ENCODE assay signal across 11 cellular contexts in genomic region chr16:50335198-50335958, GRCh38. TPM values are rescaled to one million over a fixed set of nuclear protein-coding genes. Genes with fewer than 3 reads are reported as not detected.
A peak's percentile ranks its signal among the peaks of the same experiment; 100 is the strongest.
DNase-seq lines count a peak whose midpoint lies in the region; ATAC-seq and TF ChIP-seq lines count a peak whose summit lies in the region.
"Had no signal": no experiment of that assay in that cellular context is flagged by ENCODE, and none has a peak within 500 bp of the region (broad histone marks: within the 10 kb centered on the region; RNA-seq: fewer than 3 reads in every experiment).

No MANE protein-coding gene starts in this region.

- in situ Hi-C loops in IMR-90 (cut with MboI; ENCODE audit: low sequenced_read_pairs) = no loop called here

- no peak overlapping the region for H2BK5ac ChIP-seq in IMR-90 (ENCODE audit: low read depth, low read length, poor library complexity, severe bottlenecking)

- H3K79me1 ChIP-seq in IMR-90 (ENCODE audit: low read depth in 1 of 2, low read length in 2 of 2) = peaks cover 0 to 28% of the 10 kb centered on the region in 2 experiments; a peak in 2 of 4 replicates

- peaks cover 43 to 59% of the 10 kb centered on the region in 2 donors for H3K36me3 Mint-ChIP-seq in CD4-positive, alpha-beta memory T cell

- TF ChIP-seq RAD21 in IMR-90 (IDR thresholded peaks at IDR 0.05; ENCODE audit: low read length) = no peak

- 0 out of 2 replicates have a peak overlapping the region, but pooled peaks have one; percentile 12 for H4K91ac ChIP-seq in IMR-90 (ENCODE audit: insufficient read depth, low read depth, low read length)

- 0 out of 2 replicates have a peak overlapping the region, but pooled peaks have one; percentile 9 for H3K4ac ChIP-seq in IMR-90 (ENCODE audit: low read depth, low read length)

- H3K27ac Mint-ChIP-seq in CD4-positive, alpha-beta memory T cell = peak overlapping the region; percentile 88 to 99 (median 92)

- intact Hi-C loops in CD4-positive, alpha-beta memory T cell (cut with micrococcal nuclease) = no loop called here
- intact Hi-C loops in IMR-90 (cut with micrococcal nuclease) = loop anchor here (10.0 kb wide), 1 partner anchor 409 kb away; the partner anchor contains the start of gene CYLD
- intact Hi-C loops in esophagus squamous epithelium (cut with DNase I) = no loop called here
- intact Hi-C loops in colonic mucosa (cut with DNase I) = no loop called here

- TF ChIP-seq CTCF in IMR-90 (conservative IDR thresholded peaks at IDR 0.05; ENCODE audit: low read depth, low read length) = no peak
- no peak for TF ChIP-seq CTCF in esophagus squamous epithelium (IDR thresholded peaks at IDR 0.05)
- no peak for TF ChIP-seq CTCF in colonic mucosa (IDR thresholded peaks at IDR 0.05)

- H2BK120ac ChIP-seq in IMR-90 (ENCODE audit: low read depth, low read length) = peak overlapping the region; percentile 16; the same call in 1 of the 2 replicates

- WGBS in IMR-90 (ENCODE audit: extremely low coverage in 2 of 2, insufficient read length in 1 of 2), 2 experiments = 100% methylated on average over 2 of the region's 8 CpGs; no CpG with 5 or more reads in 1 of the 2 experiments
- WGBS in esophagus squamous epithelium, 2 donors = 71 to 81% methylated on average over 8 of the region's 8 CpGs

- TF ChIP-seq POLR2A in IMR-90 (IDR thresholded peaks at IDR 0.05; ENCODE audit: low read depth, low read length) (no peak), esophagus squamous epithelium (IDR thresholded peaks at IDR 0.05) (no peak)

- H3K23ac ChIP-seq in IMR-90 (ENCODE audit: low read depth, low read length) = no peak overlapping the region

- POLR2A ChIA-PET in CD4-positive, alpha-beta memory T cell (lab: Charles Lee; ENCODE audit: partially characterized antibody) = interaction anchor here (0.9 to 1.2 kb wide), 5 partner anchors 8 to 62 kb away, joined by 3 to 4 read pairs (median 4); no protein-coding TSS in a partner anchor
- POLR2A ChIA-PET in IMR-90 (lab: Charles Lee; ENCODE audit: unreplicated experiment) = no interaction called here

- peaks cover 13% of the 10 kb centered on the region; the same call in 1 of the 2 replicates for H3K9me1 ChIP-seq in IMR-90 (ENCODE audit: insufficient read depth, low read length)

- peak overlapping the region in 4 of 8 donors; percentile 30 to 73 (median 46) for H3K4me3 Mint-ChIP-seq in CD4-positive, alpha-beta memory T cell

- CTCF ChIA-PET in CD4-positive, alpha-beta memory T cell (lab: Charles Lee; ENCODE audit: partially characterized antibody) = interaction anchor here (0.6 to 16.8 kb wide), 2 partner anchors 21 to 330 kb away, joined by 3 to 628 read pairs; no protein-coding TSS in a partner anchor
- CTCF ChIA-PET in IMR-90 (lab: Yijun Ruan, JAX) = no interaction called here

- H3K9me3 Mint-ChIP-seq in CD4-positive, alpha-beta memory T cell = peaks cover 0 to 4% (median 0%) of the 10 kb centered on the region in 8 donors

- H2BK20ac ChIP-seq in IMR-90 (ENCODE audit: low read depth, low read length) = no peak overlapping the region

- 0 out of 4 replicates have a peak overlapping the region, but pooled peaks of 1 of the 2 experiments have one; percentile 9 for H4K8ac ChIP-seq in IMR-90 (ENCODE audit: low read depth in 2 of 2, low read length in 2 of 2)

- peak overlapping the region; percentile 52 for H2AK9ac ChIP-seq in IMR-90 (replicated peaks; ENCODE audit: low read depth, low read length, poor library complexity)

- peak overlapping the region; percentile 65; the same call in 1 of the 2 replicates for H3K18ac ChIP-seq in IMR-90 (ENCODE audit: low read depth, low read length)

- peaks cover 14% of the 10 kb centered on the region for H4K20me1 ChIP-seq in IMR-90 (ENCODE audit: insufficient read depth, low read length)

- H3K36me3 ChIP-seq in CD4-positive, alpha-beta memory T cell (ENCODE audit: insufficient read depth, low read length) = peaks cover 25% of the 10 kb centered on the region
- H3K36me3 ChIP-seq in IMR-90 (ENCODE audit: control insufficient read depth, insufficient read depth, low read length) = peaks cover 16% of the 10 kb centered on the region
- peaks cover 0 to 83% (median 9%) of the 10 kb centered on the region in 3 donors for H3K36me3 ChIP-seq in esophagus squamous epithelium
- no peaks in the 10 kb centered on the region for H3K36me3 ChIP-seq in colonic mucosa

- H3K9me3 ChIP-seq in CD4-positive, alpha-beta memory T cell (ENCODE audit: control insufficient read depth in 1 of 2, low read length in 2 of 2) = no peaks in the 10 kb centered on the region
- H3K9me3 ChIP-seq in IMR-90 (ENCODE audit: control insufficient read depth, insufficient read depth, low read length) (no peaks in the 10 kb centered on the region; the same call in 1 of the 2 replicates), esophagus squamous epithelium (no peaks in the 10 kb centered on the region), colonic mucosa (no peaks in the 10 kb centered on the region)
- H3K9me3 ChIP-seq: psoas muscle, testis had no signal

- H3K4me1 Mint-ChIP-seq in CD4-positive, alpha-beta memory T cell = peaks cover 27 to 73% (median 49%) of the 10 kb centered on the region in 4 donors

- peak; percentile 26 to 85 (median 71) for DNase-seq in CD4-positive, alpha-beta memory T cell
- peak; percentile 33 for DNase-seq in IMR-90
- no peak for DNase-seq in esophagus squamous epithelium (lab: John Stamatoyannopoulos, UW)
- DNase-seq in NCI-H2029 treated with DMSO at 0.1 percent for 48 hours (lab: John Stamatoyannopoulos, UW) = no peak
- DNase-seq in NCI-H2029 (lab: John Stamatoyannopoulos, UW) = no peak
- no peak for DNase-seq in colonic mucosa
- no peak for DNase-seq in HPDE6-E6E7 (ENCODE audit: extremely low spot score)
- DNase-seq: NCI-H748 treated with DMSO at 0.1 percent for 48 hours, psoas muscle, testis had no signal

- H3K4me3 ChIP-seq in CD4-positive, alpha-beta memory T cell (ENCODE audit: low read length in 2 of 2) = no peak overlapping the region
- no peak overlapping the region for H3K4me3 ChIP-seq in IMR-90 (ENCODE audit: insufficient read depth, low read depth, low read length)
- H3K4me3 ChIP-seq in esophagus squamous epithelium = no peak overlapping the region
- H3K4me3 ChIP-seq in colonic mucosa = no peak overlapping the region
- H3K4me3 ChIP-seq: psoas muscle, testis had no signal

- dilution Hi-C loops in IMR-90 (cut with HindIII; ENCODE audit: low sequenced_read_pairs, unreplicated experiment) = no loop called here

- no peak overlapping the region for H2AFZ ChIP-seq in IMR-90 (replicated peaks; ENCODE audit: low read length, poor library complexity)

- H3K14ac ChIP-seq in IMR-90 (replicated peaks; ENCODE audit: low read depth, low read length) = peak overlapping the region; percentile 3; the same call in 1 of the 2 replicates

- peak overlapping the region; percentile 47 for H2AK5ac ChIP-seq in IMR-90 (ENCODE audit: low read depth, low read length)

- peak; percentile 86 for ATAC-seq in GM19463 (IDR thresholded peaks at IDR 0.05; ENCODE audit: unreplicated experiment)
- ATAC-seq in IMR-90 (ENCODE audit: low read depth) = peak; percentile 33; the same call in 1 of the 2 replicates
- ATAC-seq: psoas muscle had no signal

- H3K4me2 ChIP-seq in IMR-90 (ENCODE audit: low read depth, low read length) = no peak overlapping the region

- H3K27ac ChIP-seq in CD4-positive, alpha-beta memory T cell (ENCODE audit: low read depth, low read length) = peak overlapping the region; percentile 58
- H3K27ac ChIP-seq in IMR-90 (ENCODE audit: insufficient read depth, low read length) = peak overlapping the region; percentile 28; the same call in 1 of the 2 replicates
- peak overlapping the region in 3 of 4 donors; percentile 25 to 58 (median 58) for H3K27ac ChIP-seq in esophagus squamous epithelium
- H3K27ac ChIP-seq in colonic mucosa = no peak overlapping the region
- H3K27ac ChIP-seq: psoas muscle, testis had no signal

- H3K27me3 ChIP-seq in CD4-positive, alpha-beta memory T cell (ENCODE audit: insufficient read depth, low read length) = no peaks in the 10 kb centered on the region
- H3K27me3 ChIP-seq in IMR-90 (ENCODE audit: control insufficient read depth, insufficient read depth, low read length) (no peaks in the 10 kb centered on the region), esophagus squamous epithelium (no peaks in the 10 kb centered on the region), colonic mucosa (no peaks in the 10 kb centered on the region)
- H3K27me3 ChIP-seq: testis had no signal

- no peak overlapping the region for H3K56ac ChIP-seq in IMR-90 (ENCODE audit: extremely low read depth, insufficient read depth, low read length)

- peak overlapping the region; percentile 42; the same call in 1 of the 2 replicates for H4K5ac ChIP-seq in IMR-90 (ENCODE audit: low read depth, low read length)

- no peak overlapping the region; the same call in 2 of the 3 replicates for H2BK15ac ChIP-seq in IMR-90 (ENCODE audit: low read depth, low read length)

- no TSS peak for BruUV-seq in IMR-90 (replicated peaks; lab: Mats Ljungman, UMichigan)

- H3K9ac ChIP-seq in IMR-90 (ENCODE audit: low read depth, low read length) (no peak overlapping the region), colonic mucosa (ENCODE audit: low read depth in 2 of 2, low read length in 2 of 2) (no peak overlapping the region)

- H3K4me1 ChIP-seq in CD4-positive, alpha-beta memory T cell (ENCODE audit: insufficient read depth, low read length) = peaks cover 34% of the 10 kb centered on the region
- H3K4me1 ChIP-seq in IMR-90 (ENCODE audit: control insufficient read depth, insufficient read depth, low read length) (peaks cover 10% of the 10 kb centered on the region), esophagus squamous epithelium (peaks cover 0 to 24% (median 0%) of the 10 kb centered on the region in 3 donors), colonic mucosa (peaks cover 4% of the 10 kb centered on the region)

- no peaks in the 10 kb centered on the region for H3K27me3 Mint-ChIP-seq in CD4-positive, alpha-beta memory T cell

TF ChIP-seq in IMR-90, 13 proteins besides CTCF, POLR2A, EP300 and RAD21:
- TF ChIP-seq BHLHE40 (IDR thresholded peaks at IDR 0.05; ENCODE audit: low read depth, low read length) = no peak
- TF ChIP-seq FOS (IDR thresholded peaks at IDR 0.05; ENCODE audit: low read depth, low read length) = 0 out of 2 replicates have a peak, but pooled peaks have one; percentile 6

RNA-seq across cellular contexts. Expression of gene BRD7, which starts 33.4 kb away (rescaled TPM):
- 10 to 100 TPM; 86.6 to 97.7 TPM for total RNA-seq in CD4-positive, alpha-beta memory T cell
- polyA plus RNA-seq in CD4-positive, alpha-beta memory T cell = 10 to 100 TPM; 18.1 to 67.3 TPM
- 29.9 and 38.9 TPM in 2 replicates for total RNA-seq in IMR-90 (2012; rRNA removed)
- polyA plus RNA-seq in IMR-90 (2012; rRNA removed) = 24.8 and 25.1 TPM in 2 replicates
- 3.7 and 7.6 TPM in 2 replicates for polyA plus RNA-seq in IMR-90 (2012; cell fraction: cytosol; rRNA removed)
- 18.0 and 28.0 TPM in 2 replicates for polyA plus RNA-seq in IMR-90 (2012; cell fraction: nucleus; rRNA removed; ENCODE audit: low replicate concordance)
- total RNA-seq in esophagus squamous epithelium = 10 to 100 TPM; 42.0 to 81.9 (median 51.4) TPM
- 10 to 100 TPM; 69.9 to 76.3 TPM for total RNA-seq in colonic mucosa

Comparison
In these comparisons a context has a peak if more than half of its experiments do, and no peak if none do; other contexts are left out.
1. DNase-seq: peak in CD4-positive, alpha-beta memory T cell (5 of 5) and IMR-90 (single experiment); none in esophagus squamous epithelium (single experiment), NCI-H2029 treated with DMSO at 0.1 percent for 48 hours (single experiment), NCI-H2029 (single experiment), colonic mucosa (single experiment) and HPDE6-E6E7 (single experiment).